Comparison of ENCODE assay signal across 18 cellular contexts in the genomic region with DNA sequence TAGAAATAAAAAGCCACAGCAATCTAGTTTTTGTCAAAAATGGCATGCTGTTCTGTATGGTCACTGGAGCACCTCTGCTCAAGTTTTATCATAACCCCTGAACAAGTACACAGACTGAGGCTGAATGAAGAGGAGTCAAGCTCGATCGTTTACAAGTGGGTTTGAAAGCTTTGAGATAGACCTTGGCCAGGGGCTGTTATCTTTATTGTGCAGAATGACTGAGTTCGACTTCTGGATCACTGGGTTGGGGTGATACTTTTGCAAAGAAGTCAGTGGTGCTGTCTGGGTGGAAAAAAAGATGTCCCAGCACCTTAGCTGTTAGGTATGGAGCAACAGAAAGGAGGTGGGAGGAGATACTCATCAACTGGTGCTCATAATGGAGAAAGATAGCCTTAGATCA.
"Had no signal": no experiment of that assay in that cellular context is flagged by ENCODE, and none has a peak within 500 bp of the region (broad histone marks: within the 10 kb centered on the region; RNA-seq: fewer than 3 reads in every experiment).

No MANE protein-coding gene starts in this region.

- H3K4me3 ChIP-seq: MG63, PC-9, Peyer's patch, SJCRH30 had no signal

- ATAC-seq: Right ventricle myocardium inferior had no signal

- DNase-seq: KG1, MG63, NCI-H1092 treated with DMSO at 0.1 percent for 48 hours, NCI-H1436, NCI-H187, NCI-H2029, NCI-H2081 treated with DMSO at 0.1 percent for 48 hours, NCI-H2171, NCI-H226, NCI-H446, NCI-H510A, NCI-H524 treated with DMSO at 0.1 percent for 48 hours, NCI-H774, PC-9, Peyer's patch, SHP77 treated with DMSO at 0.1 percent for 48 hours, SJCRH30 had no signal
